In genomic region chr3:107987036-107987557, GRCh38 we compare ENCODE assay signal across 8 cellular contexts.
A peak's percentile ranks its signal among the peaks of the same experiment; 100 is the strongest.
DNase-seq lines count a peak whose midpoint lies in the region; FAIRE-seq and TF ChIP-seq lines count a peak whose summit lies in the region.

No MANE protein-coding gene starts in this region.

- H3K27me3 ChIP-seq in ascending aorta: no peaks in the 10 kb centered on the region
- no peaks in the 10 kb centered on the region for H3K27me3 ChIP-seq in tibial nerve

- TF ChIP-seq POLR2A in tibial nerve (IDR thresholded peaks at IDR 0.05) (no peak), GM12892 (IDR thresholded peaks at IDR 0.05; ENCODE audit: low read depth, low read length) (no peak)

- intact Hi-C loops in ascending aorta (cut with DNase I): no loop called here

- TF ChIP-seq EP300 in tibial nerve (IDR thresholded peaks at IDR 0.05): peak; percentile 28 to 91

- H3K27ac ChIP-seq in ascending aorta (peak overlapping the region; percentile 44 to 62), tibial nerve (peak overlapping the region in 2 of 4 donors; percentile 47 to 62)

- DNase-seq in HuH-7.5 (ENCODE audit: low spot score) (peak; percentile 32), ascending aorta (ENCODE audit: low spot score in 2 of 2) (peak in 1 of 2 donors; percentile 92), kidney tubule cell (ENCODE audit: low spot score) (peak; percentile 94), tibial nerve (ENCODE audit: low spot score in 2 of 2) (peak; percentile 84 to 96), GM12892 (ENCODE audit: insufficient read length) (no peak), D721Med (ENCODE audit: insufficient read length, low spot score) (no peak), DMS53 treated with DMSO at 0.1 percent for 48 hours (lab: John Stamatoyannopoulos, UW; ENCODE audit: unreplicated experiment) (no peak), epidermal melanocyte (ENCODE audit: insufficient read length, low spot score) (no peak)

- WGBS in tibial nerve, 2 donors: 17 to 32% methylated on average over 7 of the region's 7 CpGs

- H3K4me3 ChIP-seq in ascending aorta (no peak overlapping the region), tibial nerve (no peak overlapping the region)

- peaks cover 0 to 17% of the 10 kb centered on the region in 2 donors for H3K4me1 ChIP-seq in ascending aorta
- H3K4me1 ChIP-seq in tibial nerve: peaks cover 0 to 44% (median 13%) of the 10 kb centered on the region in 4 donors

- TF ChIP-seq CTCF in ascending aorta (IDR thresholded peaks at IDR 0.05) (no peak), tibial nerve (IDR thresholded peaks at IDR 0.05) (no peak), D721Med (IDR thresholded peaks at IDR 0.05; ENCODE audit: insufficient read depth, missing control alignments) (no peak)

- H3K36me3 ChIP-seq in ascending aorta: no peaks in the 10 kb centered on the region
- no peaks in the 10 kb centered on the region for H3K36me3 ChIP-seq in tibial nerve

- no peaks in the 10 kb centered on the region for H3K9me3 ChIP-seq in ascending aorta
- no peaks in the 10 kb centered on the region for H3K9me3 ChIP-seq in tibial nerve

- no peak for FAIRE-seq in GM12892 (lab: Jason Lieb, UNC)
- no peak for FAIRE-seq in D721Med (lab: Jason Lieb, UNC)

Comparison
In these comparisons a context has a peak if more than half of its experiments do, and no peak if none do; other contexts are left out.
1. DNase-seq: peak in HuH-7.5 (single experiment), kidney tubule cell (single experiment) and tibial nerve (2 of 2); none in GM12892 (single experiment), D721Med (single experiment), DMS53 treated with DMSO at 0.1 percent for 48 hours (single experiment) and epidermal melanocyte (single experiment).